In genomic region chr13:41823486-41823885, GRCh38 we compare ENCODE assay signal across 19 cellular contexts.
"Had no signal": no experiment of that assay in that cellular context is flagged by ENCODE, and none has a peak within 500 bp of the region (broad histone marks: within the 10 kb centered on the region; RNA-seq: fewer than 3 reads in every experiment).

No MANE protein-coding gene starts in this region.

- H3K9me3 ChIP-seq: colonic mucosa, esophagus muscularis mucosa, gastrocnemius medialis, heart right ventricle, left lung, lower lobe of right lung, mucosa of descending colon had no signal

- H3K9me3 Mint-ChIP-seq: dendritic cell treated with granulocyte-macrophage colony-stimulating factor and Interleukin-4, amounts not matched to agents 40 ng/mL and 50 ng/mL, for 4 days; mesothelial cell of epicardium had no signal

- H3K27ac Mint-ChIP-seq: dendritic cell treated with granulocyte-macrophage colony-stimulating factor and Interleukin-4, amounts not matched to agents 40 ng/mL and 50 ng/mL, for 4 days; mesothelial cell of epicardium had no signal

- H3K4me3 Mint-ChIP-seq: dendritic cell treated with granulocyte-macrophage colony-stimulating factor and Interleukin-4, amounts not matched to agents 40 ng/mL and 50 ng/mL, for 4 days; mesothelial cell of epicardium had no signal

- DNase-seq: colonic mucosa; cortex of kidney; effector memory CD4-positive, alpha-beta T cell; foreskin fibroblast; foreskin melanocyte; gastrocnemius medialis; glutamatergic neuron; head of caudate nucleus; heart right ventricle; hippocampal formation; left cardiac atrium; left lung; left ventricle myocardium superior; lower lobe of right lung; mesenchymal stem cell; mucosa of descending colon had no signal

- H3K27me3 ChIP-seq: colonic mucosa, esophagus muscularis mucosa, gastrocnemius medialis, heart right ventricle, left lung had no signal

- H3K27me3 Mint-ChIP-seq: dendritic cell treated with granulocyte-macrophage colony-stimulating factor and Interleukin-4, amounts not matched to agents 40 ng/mL and 50 ng/mL, for 4 days had no signal

- H3K27ac ChIP-seq: colonic mucosa, esophagus muscularis mucosa, gastrocnemius medialis, heart right ventricle, left lung, lower lobe of right lung had no signal

- H3K4me3 ChIP-seq: colonic mucosa, esophagus muscularis mucosa, gastrocnemius medialis, heart right ventricle, left lung, lower lobe of right lung, mucosa of descending colon had no signal

- H3K4me1 ChIP-seq: colonic mucosa, left lung, lower lobe of right lung had no signal

- H3K36me3 ChIP-seq: colonic mucosa, left lung, lower lobe of right lung had no signal
